8 cellular contexts compared by ENCODE assay signal in the genomic region with DNA sequence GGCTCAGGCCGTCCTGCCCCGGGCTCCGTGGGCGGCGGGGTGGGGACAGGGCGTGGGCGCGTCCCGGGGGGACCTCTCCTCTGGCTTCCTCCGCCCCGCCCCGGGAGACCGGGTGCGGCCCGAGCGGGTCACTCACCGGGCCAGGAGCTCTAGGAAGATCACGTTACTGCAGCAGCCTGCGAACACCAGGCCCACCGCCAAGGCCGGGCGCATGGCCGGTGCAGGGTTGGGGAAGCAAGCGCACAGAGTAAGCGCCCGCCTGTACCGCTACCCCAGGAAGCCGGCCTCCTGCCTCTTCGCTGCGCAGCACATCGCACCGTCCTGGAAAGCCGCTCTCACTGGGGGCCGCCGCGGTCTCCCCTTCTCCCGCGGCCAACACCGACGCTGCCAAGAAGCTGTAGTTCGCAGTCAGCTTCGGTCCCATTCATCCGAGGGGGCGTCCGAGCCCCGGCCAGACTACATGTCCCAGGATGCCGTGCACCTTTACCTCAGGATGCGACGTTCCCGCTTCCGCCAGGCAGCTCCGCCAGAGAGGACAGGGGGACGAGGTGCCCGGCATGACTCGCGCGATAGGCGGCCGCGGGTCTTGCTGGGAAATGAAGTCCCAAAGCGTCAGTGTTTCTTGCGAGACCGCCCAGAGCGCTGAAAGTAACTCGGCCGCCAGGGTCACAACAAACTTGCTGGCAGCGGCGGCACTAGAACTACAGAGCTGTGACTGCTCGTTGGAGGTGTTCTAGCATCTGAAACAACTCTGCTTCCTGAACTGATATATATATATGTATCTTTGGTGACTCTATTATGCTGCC. TPM values are rescaled to one million over a fixed set of nuclear protein-coding genes. Genes with fewer than 3 reads are reported as not detected.
DNase-seq lines count a peak whose midpoint lies in the region; ATAC-seq and TF ChIP-seq lines count a peak whose summit lies in the region.

A gene with protein sequence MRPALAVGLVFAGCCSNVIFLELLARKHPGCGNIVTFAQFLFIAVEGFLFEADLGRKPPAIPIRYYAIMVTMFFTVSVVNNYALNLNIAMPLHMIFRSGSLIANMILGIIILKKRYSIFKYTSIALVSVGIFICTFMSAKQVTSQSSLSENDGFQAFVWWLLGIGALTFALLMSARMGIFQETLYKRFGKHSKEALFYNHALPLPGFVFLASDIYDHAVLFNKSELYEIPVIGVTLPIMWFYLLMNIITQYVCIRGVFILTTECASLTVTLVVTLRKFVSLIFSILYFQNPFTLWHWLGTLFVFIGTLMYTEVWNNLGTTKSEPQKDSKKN (minus strand): TSS at position 392 of the 806 bp plus-strand sequence. CDS start 179 bp downstream, at position 213.

- H3K9me3 ChIP-seq in CD4-positive, alpha-beta T cell (ENCODE audit: control insufficient read depth, low read length), result no peaks in the 10 kb centered on the region
- H3K9me3 ChIP-seq in liver (ENCODE audit: control insufficient read depth in 4 of 4, low read length in 3 of 4), result no peaks in the 10 kb centered on the region

- TF ChIP-seq CTCF in CD4-positive, alpha-beta T cell (IDR thresholded peaks at IDR 0.05), result peak; percentile 27
- TF ChIP-seq CTCF in dorsolateral prefrontal cortex (IDR thresholded peaks at IDR 0.05 in 54 of 56, conservative IDR thresholded peaks at IDR 0.05 in 2 of 56; ENCODE audit: low read depth in 1 of 56, partially characterized antibody in 56 of 56), result peak in 53 of 56 donors; percentile 13 to 73 (median 46)
- TF ChIP-seq CTCF in liver (IDR thresholded peaks at IDR 0.05; ENCODE audit: low read depth, low read length, missing input control), result no peak

- H3K9me3 Mint-ChIP-seq in CD4-positive, alpha-beta T cell, result no peaks in the 10 kb centered on the region

- no peaks in the 10 kb centered on the region for H3K36me3 ChIP-seq in liver (ENCODE audit: control insufficient read depth in 4 of 4, insufficient read depth in 3 of 4, low read depth in 1 of 4, low read length in 3 of 4)

- H3K27ac Mint-ChIP-seq in CD4-positive, alpha-beta T cell, result peak within 1 kb of the TSS; percentile 77

- intact Hi-C loops in CD4-positive, alpha-beta T cell (cut with DNase I, micrococcal nuclease), result loop anchor here (1.0 to 10.0 kb wide), 10 partner anchors 141 to 1668 kb away; a partner anchor contains a TSS
- intact Hi-C loops in dorsolateral prefrontal cortex (cut with DNase I), result loop anchor here in 1 of 2 donors (10.0 kb wide), 1 partner anchor 172 kb away; no protein-coding TSS in a partner anchor

- H3K4me3 ChIP-seq in dorsolateral prefrontal cortex, result peak within 1 kb of the TSS; percentile 64 to 100 (median 93)
- H3K4me3 ChIP-seq in liver (ENCODE audit: low read depth in 1 of 3, low read length in 3 of 3), result peak within 1 kb of the TSS; percentile 87 to 98 (median 90)

- peaks cover 26% of the 10 kb centered on the region for H3K4me1 Mint-ChIP-seq in CD4-positive, alpha-beta T cell (ENCODE audit: low read depth)

- no peaks in the 10 kb centered on the region for H3K27me3 Mint-ChIP-seq in CD4-positive, alpha-beta T cell

- peak; percentile 19 to 53 for TF ChIP-seq RAD21 in liver (IDR thresholded peaks at IDR 0.05)

- CTCF ChIA-PET in CD4-positive, alpha-beta T cell (lab: Charles Lee), result interaction anchor here (0.6 to 1.8 kb wide), 7 partner anchors 9 to 1345 kb away, joined by 3 to 6 read pairs (median 3); a partner anchor contains a TSS

- peak within 1 kb of the TSS; percentile 36 for H3K27ac ChIP-seq in CD4-positive, alpha-beta T cell (ENCODE audit: low read depth, low read length)
- H3K27ac ChIP-seq in dorsolateral prefrontal cortex (peak within 1 kb of the TSS in 57 of 59 donors; percentile 2 to 91 (median 79)), liver (ENCODE audit: low read depth in 1 of 2, low read length in 2 of 2) (peak within 1 kb of the TSS; percentile 94)

- no peaks in the 10 kb centered on the region for H3K27me3 ChIP-seq in CD4-positive, alpha-beta T cell (ENCODE audit: control insufficient read depth, insufficient read depth, low read length)
- H3K27me3 ChIP-seq in dorsolateral prefrontal cortex (no peaks in the 10 kb centered on the region), liver (ENCODE audit: control insufficient read depth in 4 of 4, insufficient read depth in 4 of 4, low read length in 3 of 4) (no peaks in the 10 kb centered on the region)

- peak within 1 kb of the TSS; percentile 66 to 96 for H3K9ac ChIP-seq in liver (ENCODE audit: low read depth in 1 of 2, low read length in 2 of 2)

- ATAC-seq in CD4-positive, alpha-beta T cell (ENCODE audit: poor library complexity), result peak; percentile 96
- ATAC-seq in GM19397 (IDR thresholded peaks at IDR 0.05; ENCODE audit: unreplicated experiment) (peak; percentile 99), HG03571 (IDR thresholded peaks at IDR 0.05; ENCODE audit: unreplicated experiment) (peak; percentile 99)

- peaks cover 4% of the 10 kb centered on the region for H3K36me3 Mint-ChIP-seq in CD4-positive, alpha-beta T cell (ENCODE audit: low read depth)

- peak within 1 kb of the TSS; percentile 93 for H3K4me3 Mint-ChIP-seq in CD4-positive, alpha-beta T cell

- WGBS in liver, result under 1% methylated on average over 69 of the region's 69 CpGs

- peaks cover 0 to 23% (median 8%) of the 10 kb centered on the region in 4 donors for H3K4me1 ChIP-seq in liver (ENCODE audit: control insufficient read depth in 4 of 4, insufficient read depth in 4 of 4, low read length in 3 of 4)

- POLR2A ChIA-PET in CD4-positive, alpha-beta T cell (lab: Charles Lee), result interaction anchor here (1.0 to 2.6 kb wide), 10 partner anchors 9 to 1235 kb away, joined by 3 to 8 read pairs (median 4); a partner anchor contains a TSS

- DNase-seq in CD4-positive, alpha-beta T cell, result peak; percentile 90 to 93 (median 92)
- DNase-seq in NCI-H82 (lab: John Stamatoyannopoulos, UW) (peak; percentile 99), dorsolateral prefrontal cortex (peak; percentile 96 to 99 (median 98))
- peak; percentile 94 to 96 for DNase-seq in activated CD4-positive, alpha-beta T cell treated with anti-CD3 and anti-CD28 coated beads, Interleukin-2, amount 50 U/mL, for 48 hours
- DNase-seq in stimulated activated CD4-positive, alpha-beta T cell treated with anti-CD3 and anti-CD28 coated beads, Interleukin-4, amount 100 ng/mL, for 24 hours, result peak; percentile 96

TF ChIP-seq in liver, 16 proteins besides CTCF, POLR2A, EP300 and RAD21:
- no peak for TF ChIP-seq FOXA1 (IDR thresholded peaks at IDR 0.05)
- TF ChIP-seq SP1 (IDR thresholded peaks at IDR 0.05), result peak; percentile 69
- TF ChIP-seq TAF1 (conservative IDR thresholded peaks at IDR 0.05), result peak; percentile 54
- peak in 1 of 2 donors; percentile 87 for TF ChIP-seq GABPA (IDR thresholded peaks at IDR 0.05 in 1 of 2, conservative IDR thresholded peaks at IDR 0.05 in 1 of 2)
- TF ChIP-seq, protein P1, sequence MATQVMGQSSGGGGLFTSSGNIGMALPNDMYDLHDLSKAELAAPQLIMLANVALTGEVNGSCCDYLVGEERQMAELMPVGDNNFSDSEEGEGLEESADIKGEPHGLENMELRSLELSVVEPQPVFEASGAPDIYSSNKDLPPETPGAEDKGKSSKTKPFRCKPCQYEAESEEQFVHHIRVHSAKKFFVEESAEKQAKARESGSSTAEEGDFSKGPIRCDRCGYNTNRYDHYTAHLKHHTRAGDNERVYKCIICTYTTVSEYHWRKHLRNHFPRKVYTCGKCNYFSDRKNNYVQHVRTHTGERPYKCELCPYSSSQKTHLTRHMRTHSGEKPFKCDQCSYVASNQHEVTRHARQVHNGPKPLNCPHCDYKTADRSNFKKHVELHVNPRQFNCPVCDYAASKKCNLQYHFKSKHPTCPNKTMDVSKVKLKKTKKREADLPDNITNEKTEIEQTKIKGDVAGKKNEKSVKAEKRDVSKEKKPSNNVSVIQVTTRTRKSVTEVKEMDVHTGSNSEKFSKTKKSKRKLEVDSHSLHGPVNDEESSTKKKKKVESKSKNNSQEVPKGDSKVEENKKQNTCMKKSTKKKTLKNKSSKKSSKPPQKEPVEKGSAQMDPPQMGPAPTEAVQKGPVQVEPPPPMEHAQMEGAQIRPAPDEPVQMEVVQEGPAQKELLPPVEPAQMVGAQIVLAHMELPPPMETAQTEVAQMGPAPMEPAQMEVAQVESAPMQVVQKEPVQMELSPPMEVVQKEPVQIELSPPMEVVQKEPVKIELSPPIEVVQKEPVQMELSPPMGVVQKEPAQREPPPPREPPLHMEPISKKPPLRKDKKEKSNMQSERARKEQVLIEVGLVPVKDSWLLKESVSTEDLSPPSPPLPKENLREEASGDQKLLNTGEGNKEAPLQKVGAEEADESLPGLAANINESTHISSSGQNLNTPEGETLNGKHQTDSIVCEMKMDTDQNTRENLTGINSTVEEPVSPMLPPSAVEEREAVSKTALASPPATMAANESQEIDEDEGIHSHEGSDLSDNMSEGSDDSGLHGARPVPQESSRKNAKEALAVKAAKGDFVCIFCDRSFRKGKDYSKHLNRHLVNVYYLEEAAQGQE (IDR thresholded peaks at IDR 0.05), result peak; percentile 64
- TF ChIP-seq EGR1 (IDR thresholded peaks at IDR 0.05; ENCODE audit: low read depth in 2 of 2), result no peak
- TF ChIP-seq, protein P2, sequence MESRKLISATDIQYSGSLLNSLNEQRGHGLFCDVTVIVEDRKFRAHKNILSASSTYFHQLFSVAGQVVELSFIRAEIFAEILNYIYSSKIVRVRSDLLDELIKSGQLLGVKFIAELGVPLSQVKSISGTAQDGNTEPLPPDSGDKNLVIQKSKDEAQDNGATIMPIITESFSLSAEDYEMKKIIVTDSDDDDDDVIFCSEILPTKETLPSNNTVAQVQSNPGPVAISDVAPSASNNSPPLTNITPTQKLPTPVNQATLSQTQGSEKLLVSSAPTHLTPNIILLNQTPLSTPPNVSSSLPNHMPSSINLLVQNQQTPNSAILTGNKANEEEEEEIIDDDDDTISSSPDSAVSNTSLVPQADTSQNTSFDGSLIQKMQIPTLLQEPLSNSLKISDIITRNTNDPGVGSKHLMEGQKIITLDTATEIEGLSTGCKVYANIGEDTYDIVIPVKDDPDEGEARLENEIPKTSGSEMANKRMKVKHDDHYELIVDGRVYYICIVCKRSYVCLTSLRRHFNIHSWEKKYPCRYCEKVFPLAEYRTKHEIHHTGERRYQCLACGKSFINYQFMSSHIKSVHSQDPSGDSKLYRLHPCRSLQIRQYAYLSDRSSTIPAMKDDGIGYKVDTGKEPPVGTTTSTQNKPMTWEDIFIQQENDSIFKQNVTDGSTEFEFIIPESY (IDR thresholded peaks at IDR 0.05), result peak; percentile 98
- peak; percentile 53 to 55 for TF ChIP-seq RXRA (IDR thresholded peaks at IDR 0.05)
- TF ChIP-seq, protein P3, sequence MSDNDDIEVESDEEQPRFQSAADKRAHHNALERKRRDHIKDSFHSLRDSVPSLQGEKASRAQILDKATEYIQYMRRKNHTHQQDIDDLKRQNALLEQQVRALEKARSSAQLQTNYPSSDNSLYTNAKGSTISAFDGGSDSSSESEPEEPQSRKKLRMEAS (IDR thresholded peaks at IDR 0.05), result peak; percentile 64
- TF ChIP-seq YY1 (IDR thresholded peaks at IDR 0.05), result peak; percentile 89
- no peak for TF ChIP-seq JUND (IDR thresholded peaks at IDR 0.05)

RNA-seq across cellular contexts. Expression of the gene that starts here (rescaled TPM):
- total RNA-seq in CD4-positive, alpha-beta T cell, result 1 to 10 TPM; 5.8 to 7.8 TPM
- 10 to 100 TPM; 19.9 to 60.3 (median 38.4) TPM for total RNA-seq in dorsolateral prefrontal cortex
- total RNA-seq in liver, result 10 to 100 TPM in 1 of 2 donors, 1 to 10 TPM in 1; 5.9 to 11.9 TPM
- polyA plus RNA-seq in liver, result 10 to 100 TPM in 1 of 2 donors, 1 to 10 TPM in 1; 5.7 to 17.7 TPM

Comparison
In these comparisons a context has a peak if more than half of its experiments do, and no peak if none do; other contexts are left out.
1. Peak in every context shown above with its lines: DNase-seq, ATAC-seq, H3K4me3 ChIP-seq and H3K27ac ChIP-seq.
2. H3K27ac ChIP-seq: peak in every context shown above with its lines; median percentile 94 in liver; 79 in dorsolateral prefrontal cortex; 36 in CD4-positive, alpha-beta T cell.